In the genomic region with DNA sequence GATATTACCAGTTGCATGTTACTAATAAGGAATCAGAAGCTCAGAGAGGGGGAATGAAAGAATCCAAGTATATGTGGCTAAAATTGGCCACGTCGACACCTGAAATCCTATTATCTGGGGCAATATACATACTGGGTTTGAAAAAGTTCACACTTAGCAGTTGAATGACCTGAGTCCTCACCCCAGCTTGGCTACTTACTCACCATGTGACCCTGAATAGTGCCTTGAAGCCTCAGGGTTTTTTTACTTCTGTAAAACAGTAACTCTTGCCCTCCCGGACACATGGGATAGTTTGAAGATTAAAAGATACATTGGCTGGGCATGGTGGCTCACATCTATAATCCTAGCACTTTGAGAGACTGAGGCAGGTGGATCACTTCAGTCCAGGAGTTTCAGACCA, we compare ENCODE assay signal across 16 cellular contexts.
A peak's percentile ranks its signal among the peaks of the same experiment; 100 is the strongest.
DNase-seq lines count a peak whose midpoint lies in the region; ATAC-seq and TF ChIP-seq lines count a peak whose summit lies in the region.
"Had no signal": no experiment of that assay in that cellular context is flagged by ENCODE, and none has a peak within 500 bp of the region (broad histone marks: within the 10 kb centered on the region; RNA-seq: fewer than 3 reads in every experiment).

No MANE protein-coding gene starts in this region.

- H3K4me3 Mint-ChIP-seq in CD14-positive monocyte (no peak overlapping the region), nephron (no peak overlapping the region)
- no peak overlapping the region for H3K4me3 Mint-ChIP-seq in activated CD4-positive, alpha-beta T cell treated with anti-CD3 and anti-CD28 coated beads, Interleukin-2, amount 10 ng/mL, durations not matched to agents 24 days and 14 days
- H3K4me3 Mint-ChIP-seq: B cell; CD4-positive, alpha-beta memory T cell; IgD-negative memory B cell had no signal

- H3K27ac ChIP-seq in adrenal gland: no peak overlapping the region
- H3K27ac ChIP-seq: GM23248 had no signal

- H3K27me3 ChIP-seq in adrenal gland: no peaks in the 10 kb centered on the region

- WGBS in adrenal gland, 4 donors: 30 to 52% (median 44%) methylated on average over 3 of the region's 3 CpGs

- H3K36me3 ChIP-seq in adrenal gland (replicated peaks in 1 of 2): no peaks in the 10 kb centered on the region

- H3K36me3 Mint-ChIP-seq in CD14-positive monocyte (peaks cover 0 to 2% of the 10 kb centered on the region in 2 donors), nephron (ENCODE audit: low read depth) (no peaks in the 10 kb centered on the region)
- H3K36me3 Mint-ChIP-seq in activated CD4-positive, alpha-beta T cell treated with anti-CD3 and anti-CD28 coated beads, Interleukin-2, amount 10 ng/mL, durations not matched to agents 24 days and 14 days (ENCODE audit: low read depth): no peaks in the 10 kb centered on the region
- H3K36me3 Mint-ChIP-seq: CD4-positive, alpha-beta memory T cell had no signal

- peaks cover 45% of the 10 kb centered on the region for H3K4me1 Mint-ChIP-seq in CD14-positive monocyte
- peaks cover 41% of the 10 kb centered on the region for H3K4me1 Mint-ChIP-seq in nephron
- peaks cover 4% of the 10 kb centered on the region for H3K4me1 Mint-ChIP-seq in activated CD4-positive, alpha-beta T cell treated with anti-CD3 and anti-CD28 coated beads, Interleukin-2, amount 10 ng/mL, durations not matched to agents 24 days and 14 days
- H3K4me1 Mint-ChIP-seq: B cell, IgD-negative memory B cell had no signal

- H3K27me3 Mint-ChIP-seq in CD14-positive monocyte (ENCODE audit: low read depth in 3 of 3) (peaks cover 0 to 3% (median 0%) of the 10 kb centered on the region in 3 donors), nephron (ENCODE audit: low read depth) (no peaks in the 10 kb centered on the region)
- no peaks in the 10 kb centered on the region for H3K27me3 Mint-ChIP-seq in activated CD4-positive, alpha-beta T cell treated with anti-CD3 and anti-CD28 coated beads, Interleukin-2, amount 10 ng/mL, durations not matched to agents 24 days and 14 days
- H3K27me3 Mint-ChIP-seq: B cell; CD4-positive, alpha-beta memory T cell; IgD-negative memory B cell had no signal

- TF ChIP-seq CTCF in CD14-positive monocyte (IDR thresholded peaks at IDR 0.05): no peak
- TF ChIP-seq CTCF in adrenal gland (IDR thresholded peaks at IDR 0.05): no peak
- TF ChIP-seq CTCF in nephron (IDR thresholded peaks at IDR 0.05; ENCODE audit: unreplicated experiment in 3 of 3): no peak

- peak overlapping the region in 6 of 7 donors; percentile 17 to 93 (median 74) for H3K27ac Mint-ChIP-seq in CD14-positive monocyte
- peak overlapping the region in 2 of 3 experiments; percentile 2 to 8 for H3K27ac Mint-ChIP-seq in nephron
- H3K27ac Mint-ChIP-seq in activated CD4-positive, alpha-beta T cell treated with anti-CD3 and anti-CD28 coated beads, Interleukin-2, amount 10 ng/mL, durations not matched to agents 24 days and 14 days: no peak overlapping the region
- H3K27ac Mint-ChIP-seq: B cell; CD4-positive, alpha-beta memory T cell; IgD-negative memory B cell had no signal

- DNase-seq in CD14-positive monocyte (ENCODE audit: low spot score): peak; percentile 44
- peak; percentile 32 to 65 (median 38) for DNase-seq in adrenal gland
- DNase-seq in kidney tubule cell (ENCODE audit: low spot score): peak; percentile 56
- no peak for DNase-seq in activated CD4-positive, alpha-beta T cell treated with anti-CD3 and anti-CD28 coated beads, Interleukin-2, amount 10 ng/mL, durations not matched to agents 24 days and 14 days
- DNase-seq: C1 segment of cervical spinal cord; CD4-positive, alpha-beta memory T cell; DMS79; GM23248 had no signal

- TF ChIP-seq POLR2A in adrenal gland (IDR thresholded peaks at IDR 0.05): no peak

- H3K9me3 Mint-ChIP-seq in CD14-positive monocyte (peaks cover 0 to 1% (median 0%) of the 10 kb centered on the region in 7 donors), nephron (no peaks in the 10 kb centered on the region)
- no peaks in the 10 kb centered on the region for H3K9me3 Mint-ChIP-seq in activated CD4-positive, alpha-beta T cell treated with anti-CD3 and anti-CD28 coated beads, Interleukin-2, amount 10 ng/mL, durations not matched to agents 24 days and 14 days
- H3K9me3 Mint-ChIP-seq: IgD-negative memory B cell had no signal

- ATAC-seq in GM21423 (IDR thresholded peaks at IDR 0.05; ENCODE audit: unreplicated experiment): no peak
- no peak for ATAC-seq in HG03571 (IDR thresholded peaks at IDR 0.05; ENCODE audit: unreplicated experiment)
- ATAC-seq in HG03135 (IDR thresholded peaks at IDR 0.05; ENCODE audit: unreplicated experiment): no peak
- ATAC-seq: GM12878, HCT116 had no signal

- no peaks in the 10 kb centered on the region for H3K9me3 ChIP-seq in adrenal gland (replicated peaks in 1 of 3)

- no peak overlapping the region for H3K4me3 ChIP-seq in adrenal gland
- H3K4me3 ChIP-seq: GM12878, GM23248 had no signal

- intact Hi-C loops in CD14-positive monocyte (cut with micrococcal nuclease): loop anchor here (10.0 kb wide), 1 partner anchor 1095 kb away; no protein-coding TSS in a partner anchor
- intact Hi-C loops in adrenal gland (cut with DNase I): no loop called here
- intact Hi-C loops in activated CD4-positive, alpha-beta T cell treated with anti-CD3 and anti-CD28 coated beads, Interleukin-2, amount 10 ng/mL, durations not matched to agents 24 days and 14 days (cut with micrococcal nuclease): no loop called here

- H3K4me1 ChIP-seq in adrenal gland (replicated peaks in 1 of 2): peaks cover 10 to 19% of the 10 kb centered on the region in 2 donors

Comparison
In these comparisons a context has a peak if more than half of its experiments do, and no peak if none do; other contexts are left out.
1. intact Hi-C loops: an anchor here in CD14-positive monocyte (10.0 kb wide); none called in adrenal gland and activated CD4-positive, alpha-beta T cell treated with anti-CD3 and anti-CD28 coated beads, Interleukin-2, amount 10 ng/mL, durations not matched to agents 24 days and 14 days.